1 cellular context compared by ENCODE assay signal in the genomic region with DNA sequence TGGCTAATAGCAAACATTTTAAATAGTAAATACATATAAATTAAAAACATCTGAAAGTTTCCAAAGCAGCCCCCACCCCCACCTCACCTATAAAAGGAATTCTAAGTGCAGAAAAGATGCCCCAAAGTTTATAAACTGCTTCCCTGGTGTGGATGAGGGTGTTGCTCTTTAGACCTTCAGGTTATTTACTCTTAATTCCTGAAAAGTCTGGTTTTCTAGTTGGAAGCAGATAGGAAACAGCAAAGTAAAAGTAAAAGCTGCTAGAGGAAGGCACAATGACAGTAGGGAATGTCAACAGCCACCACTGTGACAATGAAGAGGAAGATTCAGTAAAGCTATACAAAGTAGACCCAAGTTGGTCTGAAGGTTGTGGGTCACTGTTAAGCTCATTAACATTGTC.
TF ChIP-seq lines count a peak whose summit lies in the region.

No MANE protein-coding gene starts in this region.

TF ChIP-seq in HepG2, 621 proteins besides CTCF, POLR2A, EP300 and RAD21:
- TF ChIP-seq BCL6 (CRISPR knock-in tag; IDR thresholded peaks at IDR 0.05) (peak; percentile 93), FOXA3 (CRISPR knock-in tag; IDR thresholded peaks at IDR 0.05) (0 out of 2 replicates have a peak, but pooled peaks have one; percentile 20), PHF21A (CRISPR knock-in tag; IDR thresholded peaks at IDR 0.05) (no peak), FOXA1 (IDR thresholded peaks at IDR 0.05) (no peak), FOXA1 (CRISPR knock-in tag; IDR thresholded peaks at IDR 0.05) (peak; percentile 34; the same call in 1 of the 2 replicates), RARA (CRISPR knock-in tag; IDR thresholded peaks at IDR 0.05) (0 out of 2 replicates have a peak, but pooled peaks have one; percentile 15), ZNF816 (CRISPR knock-in tag; IDR thresholded peaks at IDR 0.05; ENCODE audit: borderline replicate concordance) (no peak), NCOA5 (CRISPR knock-in tag; IDR thresholded peaks at IDR 0.05) (no peak), ZNF7 (CRISPR knock-in tag; IDR thresholded peaks at IDR 0.05) (no peak), RXRB (CRISPR knock-in tag; IDR thresholded peaks at IDR 0.05; ENCODE audit: borderline replicate concordance) (no peak)
